ENCODE assay signal across 8 cellular contexts in the genomic region with DNA sequence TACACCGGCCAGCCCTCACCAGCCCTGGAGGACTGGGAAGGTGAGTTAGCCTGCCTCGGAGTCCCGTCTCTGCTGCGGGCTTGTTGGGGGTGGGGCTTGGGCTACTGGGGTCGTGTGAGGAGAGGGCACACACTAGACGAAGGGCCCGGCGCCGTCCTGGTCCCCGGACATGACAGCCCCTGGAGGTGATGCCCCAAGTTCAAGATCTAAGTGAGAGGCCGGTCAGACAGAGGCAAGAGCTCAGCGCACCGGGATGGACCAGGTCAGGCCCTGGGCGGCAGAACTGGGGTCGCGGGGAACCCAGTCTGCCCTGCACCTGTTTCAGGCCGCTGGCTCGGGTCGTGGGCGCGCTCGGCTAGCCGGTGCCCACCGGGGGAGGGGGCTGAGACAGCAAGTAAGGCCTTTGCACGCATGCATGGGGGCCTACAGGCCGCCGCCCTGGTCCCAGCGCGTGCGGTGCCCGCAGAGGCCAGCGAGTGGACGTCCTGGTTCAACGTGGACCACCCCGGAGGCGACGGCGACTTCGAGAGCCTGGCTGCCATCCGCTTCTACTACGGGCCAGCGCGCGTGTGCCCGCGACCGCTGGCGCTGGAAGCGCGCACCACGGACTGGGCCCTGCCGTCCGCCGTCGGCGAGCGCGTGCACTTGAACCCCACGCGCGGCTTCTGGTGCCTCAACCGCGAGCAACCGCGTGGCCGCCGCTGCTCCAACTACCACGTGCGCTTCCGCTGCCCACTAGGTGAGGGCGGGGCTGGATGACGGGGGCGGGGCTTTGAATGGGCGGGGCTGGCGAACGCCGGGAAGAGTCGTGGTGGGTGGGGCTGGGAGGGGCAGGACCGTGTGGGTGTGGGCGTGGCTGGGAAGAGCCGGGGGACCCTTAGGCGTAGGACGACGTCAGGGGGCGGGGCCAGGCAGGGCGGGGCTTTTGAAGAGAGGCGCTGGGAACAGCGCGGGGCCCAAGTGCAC. TPM values are rescaled to one million over a fixed set of nuclear protein-coding genes. Genes with fewer than 3 reads are reported as not detected.
DNase-seq lines count a peak whose midpoint lies in the region; ATAC-seq lines count a peak whose summit lies in the region.

No MANE protein-coding gene starts in this region.

- DNase-seq in NAMALWA (ENCODE audit: low spot score) = peak; percentile 84
- peak; percentile 89 for DNase-seq in activated CD8-positive, alpha-beta memory T cell treated with anti-CD3 and anti-CD28 coated beads, Interleukin-2, amount 50 U/mL, for 48 hours
- peak; percentile 48 for DNase-seq in fibroblast of gingiva (ENCODE audit: low read depth)
- DNase-seq in renal cortical epithelial cell (ENCODE audit: low read depth) = peak; percentile 30
- no peak for DNase-seq in NCI-H2196 (lab: John Stamatoyannopoulos, UW; ENCODE audit: unreplicated experiment)
- DNase-seq in NOMO-1 treated with dmso at 0.1 percent for 144 hours (lab: John Stamatoyannopoulos, UW; ENCODE audit: unreplicated experiment) = no peak
- DNase-seq in NCI-H748 (lab: John Stamatoyannopoulos, UW; ENCODE audit: unreplicated experiment) = no peak

- no peak for ATAC-seq in HG03460 (IDR thresholded peaks at IDR 0.05; ENCODE audit: unreplicated experiment)

RNA-seq across cellular contexts. Expression of a gene that starts 2.0 kb away (rescaled TPM):
- total RNA-seq in renal cortical epithelial cell = 0.60 TPM in 1 of 2 replicates, not detected in the other

RNA-seq across cellular contexts. Expression of a gene that starts 11.3 kb away (rescaled TPM):
- total RNA-seq in renal cortical epithelial cell = 0.50 and 0.69 TPM in 2 replicates

RNA-seq across cellular contexts. Expression of a gene that starts 24.0 kb away (rescaled TPM):
- total RNA-seq in renal cortical epithelial cell = 147 and 201 TPM in 2 replicates

RNA-seq across cellular contexts. Expression of a gene that starts 24.7 kb away (rescaled TPM):
- total RNA-seq in renal cortical epithelial cell = 0.69 and 3.0 TPM in 2 replicates

Comparison
In these comparisons a context has a peak if more than half of its experiments do, and no peak if none do; other contexts are left out.
1. DNase-seq: peak in NAMALWA (single experiment), activated CD8-positive, alpha-beta memory T cell treated with anti-CD3 and anti-CD28 coated beads, Interleukin-2, amount 50 U/mL, for 48 hours (single experiment), fibroblast of gingiva (single experiment) and renal cortical epithelial cell (single experiment); none in NCI-H2196 (single experiment), NOMO-1 treated with dmso at 0.1 percent for 144 hours (single experiment) and NCI-H748 (single experiment).